Comparison of ENCODE assay signal across 2 cellular contexts in genomic region chr1:172125250-172125649, GRCh38.
A peak's percentile ranks its signal among the peaks of the same experiment; 100 is the strongest.
TF ChIP-seq lines count a peak whose summit lies in the region.

No MANE protein-coding gene starts in this region.

TF ChIP-seq in IMR-90, 13 proteins besides CTCF, POLR2A, EP300 and RAD21:
- TF ChIP-seq CEBPB (IDR thresholded peaks at IDR 0.05; ENCODE audit: low read depth, low read length) (no peak), NFE2L2 (IDR thresholded peaks at IDR 0.05; ENCODE audit: low read depth, low read length) (no peak), SMC3 (IDR thresholded peaks at IDR 0.05; ENCODE audit: low read depth, low read length) (no peak), FOS (IDR thresholded peaks at IDR 0.05; ENCODE audit: low read depth, low read length) (no peak), MAFK (IDR thresholded peaks at IDR 0.05; ENCODE audit: low read depth, low read length) (peak; percentile 93), MAZ (IDR thresholded peaks at IDR 0.05; ENCODE audit: borderline replicate concordance, low read depth, low read length) (no peak), RCOR1 (IDR thresholded peaks at IDR 0.05; ENCODE audit: insufficient replicate concordance, low read length) (no peak), RFX5 (IDR thresholded peaks at IDR 0.05; ENCODE audit: low read depth, low read length) (no peak), MXI1 (IDR thresholded peaks at IDR 0.05; ENCODE audit: borderline replicate concordance, low read depth, low read length) (no peak)

TF ChIP-seq in K562, 482 proteins besides CTCF, POLR2A, EP300 and RAD21:
- TF ChIP-seq MAFK (IDR thresholded peaks at IDR 0.05; ENCODE audit: low read length) (peak; percentile 74), PCBP1 (IDR thresholded peaks at IDR 0.05; ENCODE audit: low read depth, low read length, poor library complexity, severe bottlenecking) (no peak), THRAP3 (IDR thresholded peaks at IDR 0.05; ENCODE audit: borderline replicate concordance) (no peak), SRSF7 (optimal IDR thresholded peaks at IDR 0.05; ENCODE audit: low read depth, low read length) (no peak), ZNF23 (CRISPR knock-in tag; IDR thresholded peaks at IDR 0.05) (no peak), EWSR1 (IDR thresholded peaks at IDR 0.05; ENCODE audit: borderline replicate concordance, low read depth, partially characterized antibody) (no peak), TEAD4 (IDR thresholded peaks at IDR 0.05; ENCODE audit: low read length) (no peak), TEAD4 (CRISPR knock-in tag; IDR thresholded peaks at IDR 0.05; ENCODE audit: borderline replicate concordance) (no peak), TEAD1 (CRISPR knock-in tag; IDR thresholded peaks at IDR 0.05) (no peak), ZNF316 (IDR thresholded peaks at IDR 0.05) (peak; percentile 71), ZNF212 (CRISPR knock-in tag; IDR thresholded peaks at IDR 0.05) (no peak), MAFF (IDR thresholded peaks at IDR 0.05; ENCODE audit: low read length) (peak; percentile 65), KHSRP (IDR thresholded peaks at IDR 0.05) (no peak), MAFG (tag; conservative IDR thresholded peaks at IDR 0.05) (peak; percentile 54; the same call in 1 of the 2 replicates), NFYB (IDR thresholded peaks at IDR 0.05; ENCODE audit: extremely low read depth, insufficient read length) (no peak), KLF10 (CRISPR knock-in tag; IDR thresholded peaks at IDR 0.05) (no peak), HDAC3 (IDR thresholded peaks at IDR 0.05; ENCODE audit: borderline replicate concordance, partially characterized antibody) (no peak), C11orf30 (IDR thresholded peaks at IDR 0.05; ENCODE audit: low read depth) (peak; percentile 33; the same call in 1 of the 2 replicates)
- TF ChIP-seq, protein P1, sequence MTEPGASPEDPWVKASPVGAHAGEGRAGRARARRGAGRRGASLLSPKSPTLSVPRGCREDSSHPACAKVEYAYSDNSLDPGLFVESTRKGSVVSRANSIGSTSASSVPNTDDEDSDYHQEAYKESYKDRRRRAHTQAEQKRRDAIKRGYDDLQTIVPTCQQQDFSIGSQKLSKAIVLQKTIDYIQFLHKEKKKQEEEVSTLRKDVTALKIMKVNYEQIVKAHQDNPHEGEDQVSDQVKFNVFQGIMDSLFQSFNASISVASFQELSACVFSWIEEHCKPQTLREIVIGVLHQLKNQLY (CRISPR knock-in tag; conservative IDR thresholded peaks at IDR 0.05): no peak
